In the genomic region with DNA sequence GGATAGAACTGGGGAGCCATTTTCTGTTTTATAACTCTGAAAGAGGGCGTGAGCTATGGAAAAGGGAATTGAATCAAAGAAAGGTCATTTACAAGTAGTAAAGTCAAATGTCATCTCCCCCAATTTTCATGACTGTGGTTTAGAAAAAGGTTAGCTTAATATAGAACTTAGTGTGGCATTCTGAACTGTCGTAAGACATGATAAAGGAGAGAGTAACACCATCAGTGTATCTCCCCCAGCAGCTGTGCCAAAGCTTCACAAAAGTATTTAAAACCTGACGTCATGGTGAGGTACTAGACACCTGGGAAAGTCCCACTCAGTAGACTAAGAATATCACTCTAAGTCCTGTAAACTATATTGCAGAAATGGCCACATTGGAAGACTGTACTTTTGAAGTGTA, we compare ENCODE assay signal across 13 cellular contexts. TPM values are rescaled to one million over a fixed set of nuclear protein-coding genes. Genes with fewer than 3 reads are reported as not detected.
DNase-seq lines count a peak whose midpoint lies in the region; ATAC-seq and TF ChIP-seq lines count a peak whose summit lies in the region.
"Had no signal": no experiment of that assay in that cellular context is flagged by ENCODE, and none has a peak within 500 bp of the region (broad histone marks: within the 10 kb centered on the region; RNA-seq: fewer than 3 reads in every experiment).

No MANE protein-coding gene starts in this region.

- H3K27me3 Mint-ChIP-seq in activated naive CD8-positive, alpha-beta T cell treated with anti-CD3 and anti-CD28 coated beads, Interleukin-2, amount 50 U/mL, for 24 hours: peaks cover 19% of the 10 kb centered on the region

- no peak overlapping the region for H3K4me3 Mint-ChIP-seq in activated naive CD8-positive, alpha-beta T cell treated with anti-CD3 and anti-CD28 coated beads, Interleukin-2, amount 50 U/mL, for 24 hours
- H3K4me3 Mint-ChIP-seq: dendritic cell treated with granulocyte-macrophage colony-stimulating factor and Interleukin-4, amounts not matched to agents 40 ng/mL and 50 ng/mL, for 4 days; neural crest cell had no signal

- DNase-seq in activated naive CD8-positive, alpha-beta T cell treated with anti-CD3 and anti-CD28 coated beads, Interleukin-2, amount 50 U/mL, for 24 hours: no peak
- DNase-seq in NCI-H2081 treated with DMSO at 0.1 percent for 48 hours (lab: John Stamatoyannopoulos, UW) (no peak), body of pancreas (no peak), PC-9 (no peak)
- DNase-seq in activated CD4-positive, alpha-beta T cell treated with anti-CD3 and anti-CD28 coated beads, Interleukin-2, amount 50 U/mL, for 48 hours: no peak
- DNase-seq: NCI-H2029 treated with DMSO at 0.1 percent for 48 hours; stimulated activated CD4-positive, alpha-beta T cell treated with anti-CD3 and anti-CD28 coated beads, Interleukin-4, amount 100 ng/mL, for 1 hour had no signal

- no peaks in the 10 kb centered on the region for H3K36me3 ChIP-seq in body of pancreas (replicated peaks in 1 of 2; ENCODE audit: insufficient read depth in 1 of 2, low read depth in 2 of 2)
- H3K36me3 ChIP-seq in PC-9 (ENCODE audit: low read depth): no peaks in the 10 kb centered on the region
- H3K36me3 ChIP-seq: HAP-1 had no signal

- BruUV-seq in PC-9 (replicated peaks; lab: Mats Ljungman, UMichigan): no TSS peak

- CTCF ChIA-PET in PC-9 (lab: Charles Lee): interaction anchor here (0.7 kb wide), 1 partner anchor 55 kb away, joined by 7 read pairs; no protein-coding TSS in a partner anchor

- ATAC-seq in GM18505 (IDR thresholded peaks at IDR 0.05; ENCODE audit: unreplicated experiment) (peak; percentile 77), GM21423 (IDR thresholded peaks at IDR 0.05; ENCODE audit: unreplicated experiment) (peak; percentile 65), HG03108 (IDR thresholded peaks at IDR 0.05; ENCODE audit: unreplicated experiment) (peak; percentile 72), body of pancreas (no peak)
- peak; percentile 92 for ATAC-seq in activated naive CD8-positive, alpha-beta T cell treated with anti-CD3 and anti-CD28 coated beads, Interleukin-2, amount 50 U/mL, for 24 hours

- H3K9me3 ChIP-seq in body of pancreas (no peaks in the 10 kb centered on the region), PC-9 (ENCODE audit: insufficient read depth, low read depth) (no peaks in the 10 kb centered on the region; the same call in 1 of the 2 replicates)
- H3K9me3 ChIP-seq: HAP-1 had no signal

- H3K36me3 Mint-ChIP-seq in activated naive CD8-positive, alpha-beta T cell treated with anti-CD3 and anti-CD28 coated beads, Interleukin-2, amount 50 U/mL, for 24 hours (ENCODE audit: low read depth): peaks cover 3% of the 10 kb centered on the region

- H3K79me2 ChIP-seq in PC-9 (ENCODE audit: low read depth): peaks cover 14% of the 10 kb centered on the region

- peak overlapping the region; percentile 37 for H3K27ac Mint-ChIP-seq in activated naive CD8-positive, alpha-beta T cell treated with anti-CD3 and anti-CD28 coated beads, Interleukin-2, amount 50 U/mL, for 24 hours
- H3K27ac Mint-ChIP-seq: dendritic cell treated with granulocyte-macrophage colony-stimulating factor and Interleukin-4, amounts not matched to agents 40 ng/mL and 50 ng/mL, for 4 days had no signal

- no peaks in the 10 kb centered on the region for H3K9me3 Mint-ChIP-seq in activated naive CD8-positive, alpha-beta T cell treated with anti-CD3 and anti-CD28 coated beads, Interleukin-2, amount 50 U/mL, for 24 hours
- H3K9me3 Mint-ChIP-seq: dendritic cell treated with granulocyte-macrophage colony-stimulating factor and Interleukin-4, amounts not matched to agents 40 ng/mL and 50 ng/mL, for 4 days; neural crest cell had no signal

- H3K4me1 ChIP-seq in body of pancreas (peaks cover 11% of the 10 kb centered on the region), PC-9 (replicated peaks; ENCODE audit: insufficient read depth) (peaks cover 13% of the 10 kb centered on the region)

- H2AFZ ChIP-seq in PC-9: no peak overlapping the region

- no peaks in the 10 kb centered on the region for H3K27me3 ChIP-seq in body of pancreas
- H3K27me3 ChIP-seq in PC-9 (ENCODE audit: insufficient read depth, low read depth): no peaks in the 10 kb centered on the region

- TF ChIP-seq CTCF in body of pancreas (IDR thresholded peaks at IDR 0.05): no peak
- TF ChIP-seq CTCF in PC-9 (conservative IDR thresholded peaks at IDR 0.05): no peak

- TF ChIP-seq POLR2A in GM18505 (IDR thresholded peaks at IDR 0.05; ENCODE audit: borderline replicate concordance, extremely low read depth, insufficient read depth, insufficient read length) (no peak), body of pancreas (IDR thresholded peaks at IDR 0.05) (no peak)

- WGBS in body of pancreas, 2 donors: 52 to 62% methylated on average over 3 of the region's 3 CpGs

- no peaks in the 10 kb centered on the region for H4K20me1 ChIP-seq in PC-9 (ENCODE audit: insufficient read depth)

- H3K9me2 ChIP-seq in PC-9 (ENCODE audit: insufficient read depth): no peaks in the 10 kb centered on the region; the same call in 1 of the 2 replicates

- H3K4me1 Mint-ChIP-seq in activated naive CD8-positive, alpha-beta T cell treated with anti-CD3 and anti-CD28 coated beads, Interleukin-2, amount 50 U/mL, for 24 hours: peaks cover 40% of the 10 kb centered on the region

- H3F3A ChIP-seq in PC-9 (ENCODE audit: insufficient read depth, low read depth): peaks cover 10% of the 10 kb centered on the region; the same call in 1 of the 2 replicates

- H3K4me2 ChIP-seq in PC-9: no peak overlapping the region

- no peak overlapping the region for H3K27ac ChIP-seq in body of pancreas
- no peak overlapping the region for H3K27ac ChIP-seq in PC-9

- intact Hi-C loops in body of pancreas (cut with DNase I): loop anchor here (10.0 kb wide), 2 partner anchors 382 to 472 kb away; no protein-coding TSS in a partner anchor
- intact Hi-C loops in PC-9 (cut with micrococcal nuclease; ENCODE audit: unreplicated experiment): no loop called here

- no peak overlapping the region for H3K4me3 ChIP-seq in body of pancreas
- H3K4me3 ChIP-seq in PC-9: no peak overlapping the region
- H3K4me3 ChIP-seq: HAP-1 had no signal

- POLR2A ChIA-PET in PC-9 (lab: Charles Lee; ENCODE audit: unreplicated experiment): interaction anchor here (0.8 kb wide), 1 partner anchor 123 kb away, joined by 5 read pairs; no protein-coding TSS in a partner anchor

RNA-seq across cellular contexts. Expression of a gene that starts 5.8 kb away (rescaled TPM):
- 1 to 10 TPM; 1.3 to 3.9 TPM for total RNA-seq in body of pancreas
- 22.2 and 28.3 TPM in 2 replicates for total RNA-seq in PC-9 (2021)
